ENCODE assay signal across 8 cellular contexts in the genomic region with DNA sequence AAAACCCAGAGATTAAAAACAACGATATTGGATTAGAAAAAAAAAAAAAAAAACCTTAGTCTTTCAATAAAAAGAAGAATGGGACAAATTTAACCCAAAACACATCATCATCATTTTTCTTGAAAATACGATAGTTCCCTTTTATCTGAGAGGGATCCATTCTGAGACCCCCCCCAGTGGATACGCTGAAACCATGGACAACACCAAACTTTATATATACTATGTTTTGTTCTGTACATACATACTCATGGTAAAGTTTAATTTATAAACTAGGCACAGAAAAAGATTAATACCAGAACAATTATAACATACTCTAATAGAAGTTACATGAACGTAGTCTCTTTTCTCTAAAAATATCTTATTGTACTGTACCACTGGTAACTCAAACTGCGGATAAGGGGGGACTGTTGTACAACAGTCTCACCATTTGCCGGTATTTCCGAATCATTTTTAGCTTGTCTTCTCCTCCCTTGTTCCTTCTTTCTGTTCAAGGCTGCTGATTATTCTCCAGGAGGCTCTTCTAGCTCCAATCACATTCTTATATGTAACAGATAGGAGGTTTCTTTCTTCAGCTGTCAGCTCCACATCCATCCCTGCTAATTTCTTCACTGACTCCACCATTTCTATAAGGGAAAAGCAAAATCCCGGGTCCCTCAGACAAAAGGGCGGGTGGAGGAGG. TPM values are rescaled to one million over a fixed set of nuclear protein-coding genes. Genes with fewer than 3 reads are reported as not detected.
DNase-seq lines count a peak whose midpoint lies in the region; ATAC-seq and TF ChIP-seq lines count a peak whose summit lies in the region.

No MANE protein-coding gene starts in this region.

- peak; percentile 4 for DNase-seq in DMS79 (lab: John Stamatoyannopoulos, UW)
- DNase-seq in DMS79 treated with DMSO at 0.1 percent for 48 hours (lab: John Stamatoyannopoulos, UW), result no peak
- DNase-seq in adrenal gland, result no peak

- peak overlapping the region; percentile 54 to 91 (median 81) for H3K9ac ChIP-seq in subcutaneous abdominal adipose tissue (ENCODE audit: low read length in 5 of 5)

- H3K27ac ChIP-seq in adrenal gland, result peak overlapping the region in 4 of 5 donors; percentile 59 to 80 (median 76)
- H3K27ac ChIP-seq in layer of hippocampus (ENCODE audit: low read depth, low read length), result peak overlapping the region; percentile 75
- peak overlapping the region; percentile 75 for H3K27ac ChIP-seq in subcutaneous abdominal adipose tissue (ENCODE audit: low read depth, low read length)

- H3K4me1 ChIP-seq in adrenal gland (replicated peaks in 1 of 2) (no peaks in the 10 kb centered on the region), subcutaneous abdominal adipose tissue (ENCODE audit: control insufficient read depth in 5 of 5, insufficient read depth in 5 of 5, low read length in 5 of 5) (peaks cover 0 to 16% (median 7%) of the 10 kb centered on the region in 5 donors)

- intact Hi-C loops in adrenal gland (cut with DNase I), result no loop called here

- H3K4me3 ChIP-seq in adrenal gland (peak overlapping the region in 3 of 4 donors; percentile 11 to 86 (median 68)), subcutaneous abdominal adipose tissue (ENCODE audit: low read depth in 1 of 5, low read length in 5 of 5) (peak overlapping the region; percentile 71 to 86 (median 78))

- H3K27me3 ChIP-seq in adrenal gland (no peaks in the 10 kb centered on the region), layer of hippocampus (ENCODE audit: control insufficient read depth, insufficient read depth, low read length) (no peaks in the 10 kb centered on the region), subcutaneous abdominal adipose tissue (ENCODE audit: control insufficient read depth in 5 of 5, insufficient read depth in 4 of 5, low read length in 5 of 5) (no peaks in the 10 kb centered on the region)

- TF ChIP-seq POLR2A in adrenal gland (IDR thresholded peaks at IDR 0.05), result no peak

- WGBS in adrenal gland, 4 donors, result 67 to 72% (median 69%) methylated on average over 9 of the region's 9 CpGs

- no peak for TF ChIP-seq CTCF in adrenal gland (IDR thresholded peaks at IDR 0.05)

- ATAC-seq in HG02571 (IDR thresholded peaks at IDR 0.05; ENCODE audit: unreplicated experiment) (no peak), GM21619 (IDR thresholded peaks at IDR 0.05; ENCODE audit: unreplicated experiment) (no peak), GM19328 (IDR thresholded peaks at IDR 0.05; ENCODE audit: unreplicated experiment) (no peak)

- H3K9me3 ChIP-seq in adrenal gland (replicated peaks in 1 of 3), result no peaks in the 10 kb centered on the region
- H3K9me3 ChIP-seq in subcutaneous abdominal adipose tissue (ENCODE audit: control insufficient read depth in 5 of 5, low read length in 5 of 5), result no peaks in the 10 kb centered on the region

- H3K36me3 ChIP-seq in adrenal gland (replicated peaks in 1 of 2) (no peaks in the 10 kb centered on the region), subcutaneous abdominal adipose tissue (ENCODE audit: control insufficient read depth in 5 of 5, insufficient read depth in 5 of 5, low read length in 5 of 5) (peaks cover 4 to 15% (median 6%) of the 10 kb centered on the region in 5 donors)

RNA-seq across cellular contexts. Expression of a gene that starts 37.0 kb away (rescaled TPM):
- 10 to 100 TPM; 15.7 to 35.6 (median 22.7) TPM for total RNA-seq in adrenal gland
- 10 to 100 TPM; 11.0 to 23.7 (median 21.6) TPM for polyA plus RNA-seq in adrenal gland
